1 cellular context compared by ENCODE assay signal in the genomic region with DNA sequence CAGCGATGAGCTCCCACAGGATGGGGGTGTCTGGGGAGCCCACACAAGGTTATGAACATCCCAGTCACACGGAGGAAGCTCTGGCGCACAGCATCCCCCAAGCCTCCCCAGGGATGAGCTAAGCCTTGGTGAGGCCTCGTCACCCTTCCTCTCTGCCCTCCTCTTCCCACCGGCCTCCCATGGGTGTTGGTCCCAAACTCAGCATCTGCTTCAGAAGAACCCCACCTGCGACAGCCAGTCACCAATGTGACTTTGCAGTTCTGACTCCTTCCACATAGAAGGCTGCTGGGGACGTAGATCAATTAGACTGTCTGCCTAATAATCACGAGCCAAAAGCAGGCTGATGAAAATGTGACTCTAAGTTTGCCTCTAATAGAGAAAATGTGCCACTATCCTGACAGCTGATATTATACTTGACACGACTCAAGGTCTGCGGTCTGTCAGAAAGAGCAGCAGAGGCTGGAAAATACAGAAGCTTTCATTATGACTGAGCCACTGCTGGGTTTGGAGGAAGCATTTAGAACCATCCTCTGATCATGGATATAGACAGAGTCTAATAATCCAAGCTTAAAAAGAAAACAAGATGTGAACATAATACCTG.
TF ChIP-seq lines count a peak whose summit lies in the region.

No MANE protein-coding gene starts in this region.

TF ChIP-seq in H1, 55 proteins besides CTCF, POLR2A, EP300 and RAD21 (continued from another document):
- TF ChIP-seq, protein P1, sequence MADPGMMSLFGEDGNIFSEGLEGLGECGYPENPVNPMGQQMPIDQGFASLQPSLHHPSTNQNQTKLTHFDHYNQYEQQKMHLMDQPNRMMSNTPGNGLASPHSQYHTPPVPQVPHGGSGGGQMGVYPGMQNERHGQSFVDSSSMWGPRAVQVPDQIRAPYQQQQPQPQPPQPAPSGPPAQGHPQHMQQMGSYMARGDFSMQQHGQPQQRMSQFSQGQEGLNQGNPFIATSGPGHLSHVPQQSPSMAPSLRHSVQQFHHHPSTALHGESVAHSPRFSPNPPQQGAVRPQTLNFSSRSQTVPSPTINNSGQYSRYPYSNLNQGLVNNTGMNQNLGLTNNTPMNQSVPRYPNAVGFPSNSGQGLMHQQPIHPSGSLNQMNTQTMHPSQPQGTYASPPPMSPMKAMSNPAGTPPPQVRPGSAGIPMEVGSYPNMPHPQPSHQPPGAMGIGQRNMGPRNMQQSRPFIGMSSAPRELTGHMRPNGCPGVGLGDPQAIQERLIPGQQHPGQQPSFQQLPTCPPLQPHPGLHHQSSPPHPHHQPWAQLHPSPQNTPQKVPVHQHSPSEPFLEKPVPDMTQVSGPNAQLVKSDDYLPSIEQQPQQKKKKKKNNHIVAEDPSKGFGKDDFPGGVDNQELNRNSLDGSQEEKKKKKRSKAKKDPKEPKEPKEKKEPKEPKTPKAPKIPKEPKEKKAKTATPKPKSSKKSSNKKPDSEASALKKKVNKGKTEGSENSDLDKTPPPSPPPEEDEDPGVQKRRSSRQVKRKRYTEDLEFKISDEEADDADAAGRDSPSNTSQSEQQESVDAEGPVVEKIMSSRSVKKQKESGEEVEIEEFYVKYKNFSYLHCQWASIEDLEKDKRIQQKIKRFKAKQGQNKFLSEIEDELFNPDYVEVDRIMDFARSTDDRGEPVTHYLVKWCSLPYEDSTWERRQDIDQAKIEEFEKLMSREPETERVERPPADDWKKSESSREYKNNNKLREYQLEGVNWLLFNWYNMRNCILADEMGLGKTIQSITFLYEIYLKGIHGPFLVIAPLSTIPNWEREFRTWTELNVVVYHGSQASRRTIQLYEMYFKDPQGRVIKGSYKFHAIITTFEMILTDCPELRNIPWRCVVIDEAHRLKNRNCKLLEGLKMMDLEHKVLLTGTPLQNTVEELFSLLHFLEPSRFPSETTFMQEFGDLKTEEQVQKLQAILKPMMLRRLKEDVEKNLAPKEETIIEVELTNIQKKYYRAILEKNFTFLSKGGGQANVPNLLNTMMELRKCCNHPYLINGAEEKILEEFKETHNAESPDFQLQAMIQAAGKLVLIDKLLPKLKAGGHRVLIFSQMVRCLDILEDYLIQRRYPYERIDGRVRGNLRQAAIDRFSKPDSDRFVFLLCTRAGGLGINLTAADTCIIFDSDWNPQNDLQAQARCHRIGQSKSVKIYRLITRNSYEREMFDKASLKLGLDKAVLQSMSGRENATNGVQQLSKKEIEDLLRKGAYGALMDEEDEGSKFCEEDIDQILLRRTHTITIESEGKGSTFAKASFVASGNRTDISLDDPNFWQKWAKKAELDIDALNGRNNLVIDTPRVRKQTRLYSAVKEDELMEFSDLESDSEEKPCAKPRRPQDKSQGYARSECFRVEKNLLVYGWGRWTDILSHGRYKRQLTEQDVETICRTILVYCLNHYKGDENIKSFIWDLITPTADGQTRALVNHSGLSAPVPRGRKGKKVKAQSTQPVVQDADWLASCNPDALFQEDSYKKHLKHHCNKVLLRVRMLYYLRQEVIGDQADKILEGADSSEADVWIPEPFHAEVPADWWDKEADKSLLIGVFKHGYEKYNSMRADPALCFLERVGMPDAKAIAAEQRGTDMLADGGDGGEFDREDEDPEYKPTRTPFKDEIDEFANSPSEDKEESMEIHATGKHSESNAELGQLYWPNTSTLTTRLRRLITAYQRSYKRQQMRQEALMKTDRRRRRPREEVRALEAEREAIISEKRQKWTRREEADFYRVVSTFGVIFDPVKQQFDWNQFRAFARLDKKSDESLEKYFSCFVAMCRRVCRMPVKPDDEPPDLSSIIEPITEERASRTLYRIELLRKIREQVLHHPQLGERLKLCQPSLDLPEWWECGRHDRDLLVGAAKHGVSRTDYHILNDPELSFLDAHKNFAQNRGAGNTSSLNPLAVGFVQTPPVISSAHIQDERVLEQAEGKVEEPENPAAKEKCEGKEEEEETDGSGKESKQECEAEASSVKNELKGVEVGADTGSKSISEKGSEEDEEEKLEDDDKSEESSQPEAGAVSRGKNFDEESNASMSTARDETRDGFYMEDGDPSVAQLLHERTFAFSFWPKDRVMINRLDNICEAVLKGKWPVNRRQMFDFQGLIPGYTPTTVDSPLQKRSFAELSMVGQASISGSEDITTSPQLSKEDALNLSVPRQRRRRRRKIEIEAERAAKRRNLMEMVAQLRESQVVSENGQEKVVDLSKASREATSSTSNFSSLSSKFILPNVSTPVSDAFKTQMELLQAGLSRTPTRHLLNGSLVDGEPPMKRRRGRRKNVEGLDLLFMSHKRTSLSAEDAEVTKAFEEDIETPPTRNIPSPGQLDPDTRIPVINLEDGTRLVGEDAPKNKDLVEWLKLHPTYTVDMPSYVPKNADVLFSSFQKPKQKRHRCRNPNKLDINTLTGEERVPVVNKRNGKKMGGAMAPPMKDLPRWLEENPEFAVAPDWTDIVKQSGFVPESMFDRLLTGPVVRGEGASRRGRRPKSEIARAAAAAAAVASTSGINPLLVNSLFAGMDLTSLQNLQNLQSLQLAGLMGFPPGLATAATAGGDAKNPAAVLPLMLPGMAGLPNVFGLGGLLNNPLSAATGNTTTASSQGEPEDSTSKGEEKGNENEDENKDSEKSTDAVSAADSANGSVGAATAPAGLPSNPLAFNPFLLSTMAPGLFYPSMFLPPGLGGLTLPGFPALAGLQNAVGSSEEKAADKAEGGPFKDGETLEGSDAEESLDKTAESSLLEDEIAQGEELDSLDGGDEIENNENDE (IDR thresholded peaks at IDR 0.05; ENCODE audit: insufficient replicate concordance, low read length) = no peak
- TF ChIP-seq CBX5 (IDR thresholded peaks at IDR 0.05; ENCODE audit: low read depth, low read length) = no peak
